21 cellular contexts compared by ENCODE assay signal in the genomic region with DNA sequence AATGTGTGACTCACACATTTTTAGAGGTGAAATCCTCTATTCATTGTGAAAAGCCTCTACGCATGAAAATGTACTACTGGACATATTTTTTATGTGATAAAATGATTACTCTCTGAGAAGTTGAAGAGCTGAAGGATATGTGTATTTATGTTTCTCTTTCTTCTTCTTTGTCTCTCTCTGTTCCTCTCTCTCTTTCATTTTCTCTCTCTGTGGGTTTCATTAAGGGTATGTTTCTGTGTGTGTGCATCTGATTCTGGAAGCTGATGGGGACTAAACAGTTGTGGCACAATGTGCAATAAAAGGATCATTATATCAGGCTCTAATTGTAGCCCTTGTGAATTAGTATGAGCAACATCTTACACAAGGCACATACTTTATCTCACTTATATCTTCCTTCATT.
"Had no signal": no experiment of that assay in that cellular context is flagged by ENCODE, and none has a peak within 500 bp of the region (broad histone marks: within the 10 kb centered on the region; RNA-seq: fewer than 3 reads in every experiment).

No MANE protein-coding gene starts in this region.

- DNase-seq: activated CD4-positive, alpha-beta T cell treated with anti-CD3 and anti-CD28 coated beads, Interleukin-2, amount 10 ng/mL, durations not matched to agents 7 days and 5 days; activated CD8-positive, alpha-beta memory T cell treated with anti-CD3 and anti-CD28 coated beads, Interleukin-2, amount 50 U/mL, for 4 hours; activated effector memory CD4-positive, alpha-beta T cell treated with Interleukin-2 at 50 U/mL for 16 hours; activated naive CD4-positive, alpha-beta T cell treated with anti-CD3 and anti-CD28 coated beads, Interleukin-2, amount 50 U/mL, for 16 hours; activated T-cell treated with anti-CD3 and anti-CD28 coated beads, Interleukin-2, amount 50 U/mL, for 4 hours; foreskin keratinocyte; glutamatergic neuron; kidney; left ventricle myocardium inferior; mammary epithelial cell; occipital lobe; retina; stimulated activated CD8-positive, alpha-beta memory T cell treated with anti-CD3 and anti-CD28 coated beads, Interleukin-4, amount 100 ng/mL, for 48 hours; stimulated activated naive CD4-positive, alpha-beta T cell; T1000; uterus had no signal

- H3K9me3 ChIP-seq: ascending aorta, breast epithelium, left ventricle myocardium inferior, tibial nerve, uterus had no signal

- H3K4me1 ChIP-seq: ascending aorta, breast epithelium, foreskin keratinocyte, left ventricle myocardium inferior, uterus had no signal

- H3K4me3 ChIP-seq: ascending aorta, breast epithelium, coronary artery, left ventricle myocardium inferior, tibial nerve, uterus had no signal

- ATAC-seq: activated CD4-positive, CD25-positive, alpha-beta regulatory T cell treated with anti-CD3 and anti-CD28 coated beads, Interleukin-2, amount 50 U/mL, for 24 hours; activated T-cell treated with anti-CD3 and anti-CD28 coated beads, Interleukin-2, amount 50 U/mL, for 4 hours; foreskin keratinocyte had no signal

- H3K27me3 ChIP-seq: ascending aorta, breast epithelium, foreskin keratinocyte, tibial nerve, uterus had no signal

- H3K36me3 ChIP-seq: ascending aorta, breast epithelium, left ventricle myocardium inferior, tibial nerve, uterus had no signal

- H3K27ac ChIP-seq: ascending aorta, breast epithelium, coronary artery, foreskin keratinocyte, left ventricle myocardium inferior, tibial nerve, uterus had no signal
